ENCODE assay signal across 10 cellular contexts in the genomic region with DNA sequence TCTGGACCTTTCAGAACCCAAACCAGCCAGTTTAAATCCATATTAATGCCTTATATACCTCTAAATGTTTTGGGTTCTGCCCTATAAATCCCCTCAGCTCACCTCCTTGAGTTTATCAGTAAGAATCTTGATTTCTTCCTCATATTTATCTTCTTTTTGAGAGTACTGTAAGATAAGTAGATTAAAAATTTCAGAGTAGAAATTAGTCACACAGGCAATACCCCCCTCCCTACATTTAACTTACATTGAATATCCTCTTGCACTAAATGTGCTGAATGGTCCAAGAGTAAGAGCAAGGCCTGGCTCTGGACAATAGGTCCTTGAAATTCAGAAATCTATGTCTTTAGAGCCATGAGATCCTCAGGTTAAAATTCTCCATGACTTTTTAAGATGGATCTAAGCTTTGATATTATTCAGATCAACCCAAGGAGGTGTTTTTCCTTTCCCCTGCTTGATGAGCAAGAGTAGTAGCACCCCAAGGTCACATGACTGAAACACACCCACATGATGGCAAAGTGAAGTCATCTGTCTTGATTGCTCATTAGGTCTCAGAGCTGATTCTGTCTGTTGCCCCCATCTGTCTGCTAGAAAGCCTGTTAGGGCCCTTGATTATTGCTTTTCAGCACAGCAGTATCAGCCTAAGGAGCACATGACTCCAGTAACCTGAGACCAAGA. TPM values are rescaled to one million over a fixed set of nuclear protein-coding genes. Genes with fewer than 3 reads are reported as not detected.
DNase-seq lines count a peak whose midpoint lies in the region; ATAC-seq and TF ChIP-seq lines count a peak whose summit lies in the region.
"Had no signal": no experiment of that assay in that cellular context is flagged by ENCODE, and none has a peak within 500 bp of the region (broad histone marks: within the 10 kb centered on the region; RNA-seq: fewer than 3 reads in every experiment).

No MANE protein-coding gene starts in this region.

- intact Hi-C loops in CD8-positive, alpha-beta T cell (cut with DNase I, micrococcal nuclease): no loop called here
- intact Hi-C loops in dendritic cell treated with granulocyte-macrophage colony-stimulating factor and Interleukin-4, amounts not matched to agents 40 ng/mL and 50 ng/mL, for 4 days (cut with micrococcal nuclease): no loop called here

- no peak overlapping the region for H3K4me3 Mint-ChIP-seq in CD8-positive, alpha-beta T cell
- no peak overlapping the region for H3K4me3 Mint-ChIP-seq in dendritic cell treated with granulocyte-macrophage colony-stimulating factor and Interleukin-4, amounts not matched to agents 40 ng/mL and 50 ng/mL, for 4 days

- H3K4me1 Mint-ChIP-seq in CD8-positive, alpha-beta T cell (ENCODE audit: low read depth): peaks cover 39% of the 10 kb centered on the region
- H3K4me1 Mint-ChIP-seq in dendritic cell treated with granulocyte-macrophage colony-stimulating factor and Interleukin-4, amounts not matched to agents 40 ng/mL and 50 ng/mL, for 4 days (ENCODE audit: low read depth): peaks cover 60% of the 10 kb centered on the region

- H3K27ac Mint-ChIP-seq in CD8-positive, alpha-beta T cell: peak overlapping the region; percentile 75
- peak overlapping the region; percentile 9 for H3K27ac Mint-ChIP-seq in dendritic cell treated with granulocyte-macrophage colony-stimulating factor and Interleukin-4, amounts not matched to agents 40 ng/mL and 50 ng/mL, for 4 days

- H3K27me3 ChIP-seq in CD8-positive, alpha-beta T cell (ENCODE audit: insufficient read depth, low read length): no peaks in the 10 kb centered on the region
- H3K27me3 ChIP-seq in WERI-Rb-1 (ENCODE audit: insufficient read depth, low read depth, severe bottlenecking) (no peaks in the 10 kb centered on the region), MG63 (no peaks in the 10 kb centered on the region)
- H3K27me3 ChIP-seq: dorsolateral prefrontal cortex, tibial nerve had no signal

- no peak overlapping the region for H3K4me3 ChIP-seq in CD8-positive, alpha-beta T cell (ENCODE audit: low read depth, low read length)
- H3K4me3 ChIP-seq in WERI-Rb-1 (ENCODE audit: low read depth, low read length): no peak overlapping the region
- H3K4me3 ChIP-seq in MG63: no peak overlapping the region
- H3K4me3 ChIP-seq: dorsolateral prefrontal cortex, tibial nerve had no signal

- no peaks in the 10 kb centered on the region for H3K9me3 Mint-ChIP-seq in CD8-positive, alpha-beta T cell
- H3K9me3 Mint-ChIP-seq in dendritic cell treated with granulocyte-macrophage colony-stimulating factor and Interleukin-4, amounts not matched to agents 40 ng/mL and 50 ng/mL, for 4 days: no peaks in the 10 kb centered on the region

- peak in 1 of 7 experiments; percentile 24 for DNase-seq in CD8-positive, alpha-beta T cell
- DNase-seq in WERI-Rb-1 (peak; percentile 24), SKM-1 (lab: John Stamatoyannopoulos, UW; ENCODE audit: unreplicated experiment) (no peak), MG63 (no peak)
- DNase-seq in stimulated activated CD4-positive, alpha-beta T cell treated with anti-CD3 and anti-CD28 coated beads, Interleukin-12 subunit alpha, Interleukin-12 subunit beta, amount 100 ng/mL, for 4 hours: peak; percentile 28

- no peak for TF ChIP-seq CTCF in CD8-positive, alpha-beta T cell (IDR thresholded peaks at IDR 0.05)
- TF ChIP-seq CTCF in WERI-Rb-1 (IDR thresholded peaks at IDR 0.05; ENCODE audit: low read depth, low read length): no peak

- no peaks in the 10 kb centered on the region for H3K27me3 Mint-ChIP-seq in CD8-positive, alpha-beta T cell (ENCODE audit: low read depth)
- H3K27me3 Mint-ChIP-seq in dendritic cell treated with granulocyte-macrophage colony-stimulating factor and Interleukin-4, amounts not matched to agents 40 ng/mL and 50 ng/mL, for 4 days: no peaks in the 10 kb centered on the region

- peaks cover 79% of the 10 kb centered on the region for H3K36me3 ChIP-seq in CD8-positive, alpha-beta T cell (ENCODE audit: insufficient read depth, low read length)
- H3K36me3 ChIP-seq in WERI-Rb-1 (peaks cover 96% of the 10 kb centered on the region), MG63 (peaks cover 97% of the 10 kb centered on the region)

- H3K9me3 ChIP-seq in CD8-positive, alpha-beta T cell (ENCODE audit: low read length): no peaks in the 10 kb centered on the region
- H3K9me3 ChIP-seq in WERI-Rb-1 (ENCODE audit: severe bottlenecking) (no peaks in the 10 kb centered on the region), MG63 (no peaks in the 10 kb centered on the region)
- H3K9me3 ChIP-seq: tibial nerve had no signal

- peak; percentile 58 for ATAC-seq in CD8-positive, alpha-beta T cell
- ATAC-seq in GM19324 (IDR thresholded peaks at IDR 0.05; ENCODE audit: low FRiP score, unreplicated experiment): no peak
- ATAC-seq in HG03342 (IDR thresholded peaks at IDR 0.05; ENCODE audit: unreplicated experiment): no peak

- POLR2A ChIA-PET in CD8-positive, alpha-beta T cell (lab: Charles Lee): no interaction called here

- no peak overlapping the region for H3K27ac ChIP-seq in CD8-positive, alpha-beta T cell (ENCODE audit: low read depth, low read length)
- no peak overlapping the region for H3K27ac ChIP-seq in WERI-Rb-1
- H3K27ac ChIP-seq: dorsolateral prefrontal cortex, tibial nerve had no signal

- CTCF ChIA-PET in CD8-positive, alpha-beta T cell (lab: Charles Lee): no interaction called here

- H3K36me3 Mint-ChIP-seq in CD8-positive, alpha-beta T cell: peaks cover 85% of the 10 kb centered on the region
- peaks cover 95% of the 10 kb centered on the region for H3K36me3 Mint-ChIP-seq in dendritic cell treated with granulocyte-macrophage colony-stimulating factor and Interleukin-4, amounts not matched to agents 40 ng/mL and 50 ng/mL, for 4 days (ENCODE audit: low read depth)

- H3K4me1 ChIP-seq in CD8-positive, alpha-beta T cell (ENCODE audit: insufficient read depth, low read length): peaks cover 4% of the 10 kb centered on the region

RNA-seq across cellular contexts. Expression of gene NUP210L, which starts 15.8 kb away (rescaled TPM):
- under 1 TPM in 1 of 2 experiments, not detected in 1; 0.17 TPM for total RNA-seq in CD8-positive, alpha-beta T cell
- total RNA-seq in MG63 (2014; rRNA removed; shearing (Covaris generic); ENCODE audit: low replicate concordance): not detected in 2 replicates

RNA-seq across cellular contexts. Expression of gene TPM3, which starts 21.2 kb away (rescaled TPM):
- total RNA-seq in CD8-positive, alpha-beta T cell: 100 to 1,000 TPM; 341 to 347 TPM
- total RNA-seq in MG63 (2014; rRNA removed; shearing (Covaris generic); ENCODE audit: low replicate concordance): 991 and 1,067 TPM in 2 replicates

RNA-seq across cellular contexts. Expression of gene CFAP141, which starts 35.4 kb away (rescaled TPM):
- not detected for total RNA-seq in CD8-positive, alpha-beta T cell
- total RNA-seq in MG63 (2014; rRNA removed; shearing (Covaris generic); ENCODE audit: low replicate concordance): not detected in 2 replicates
- total RNA-seq: tibial nerve had no signal

RNA-seq across cellular contexts. Expression of gene UBAP2L, which starts 50.1 kb away (rescaled TPM):
- 100 to 1,000 TPM; 212 to 226 TPM for total RNA-seq in CD8-positive, alpha-beta T cell
- 208 and 217 TPM in 2 replicates for total RNA-seq in MG63 (2014; rRNA removed; shearing (Covaris generic); ENCODE audit: low replicate concordance)

Comparison
In these comparisons a context has a peak if more than half of its experiments do, and no peak if none do; other contexts are left out.
1. DNase-seq: peak in WERI-Rb-1 (single experiment) and stimulated activated CD4-positive, alpha-beta T cell treated with anti-CD3 and anti-CD28 coated beads, Interleukin-12 subunit alpha, Interleukin-12 subunit beta, amount 100 ng/mL, for 4 hours (single experiment); none in SKM-1 (single experiment) and MG63 (single experiment).